ENCODE assay signal across 8 cellular contexts in the genomic region with DNA sequence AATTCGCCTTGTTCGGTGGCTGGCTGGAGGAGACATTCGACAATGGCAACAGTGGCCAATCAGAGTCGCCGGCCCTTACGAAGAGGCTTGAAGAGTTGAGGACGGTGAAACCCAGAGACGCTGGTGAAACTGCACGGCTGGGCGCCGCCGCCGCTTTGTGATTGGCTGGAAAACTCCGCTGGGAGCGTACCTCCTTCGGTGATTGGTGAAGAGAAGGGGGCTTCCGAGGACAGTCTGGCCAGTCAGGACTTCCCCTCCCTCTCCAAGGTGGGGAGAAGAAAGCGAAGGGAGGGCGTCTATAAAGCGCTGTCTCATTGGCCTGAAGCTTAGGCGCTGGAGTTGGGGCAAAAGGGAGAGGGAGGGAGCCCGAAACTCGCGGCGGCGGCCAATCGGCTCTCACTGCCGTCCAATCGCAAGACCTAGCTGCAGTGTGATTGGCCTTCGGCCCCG. TPM values are rescaled to one million over a fixed set of nuclear protein-coding genes. Genes with fewer than 3 reads are reported as not detected.
DNase-seq lines count a peak whose midpoint lies in the region; ATAC-seq and TF ChIP-seq lines count a peak whose summit lies in the region.

No MANE protein-coding gene starts in this region.

- TF ChIP-seq CTCF in HL-60 (IDR thresholded peaks at IDR 0.05; ENCODE audit: insufficient read depth, low read length) (no peak), fibroblast of villous mesenchyme (IDR thresholded peaks at IDR 0.05; ENCODE audit: insufficient read depth, low read depth, low read length) (no peak), tibial nerve (IDR thresholded peaks at IDR 0.05) (peak in 2 of 5 experiments; percentile 47 to 50)

- H3K27ac Mint-ChIP-seq in activated T-helper 2 cell treated with anti-CD3 and anti-CD28 coated beads, Interferon-gamma antibody, Interleukin-2, Interleukin-4, amounts not matched to agents 10 μg/mL and 5 μg/mL and 100 μg/mL, durations not matched to agents 14 hours and 24 hours and 36 hours, result no peak overlapping the region
- H3K27ac Mint-ChIP-seq in natural killer cell treated with Interleukin-12 subunit alpha and Interleukin-12 subunit beta and Interleukin-15 and Interleukin-18, amount 100 ng/mL, for 72 hours, result no peak overlapping the region

- intact Hi-C loops in activated T-helper 2 cell treated with anti-CD3 and anti-CD28 coated beads, Interferon-gamma antibody, Interleukin-2, Interleukin-4, amounts not matched to agents 10 μg/mL and 5 μg/mL and 100 μg/mL, durations not matched to agents 14 hours and 24 hours and 36 hours (cut with micrococcal nuclease), result loop anchor here (1.0 to 10.0 kb wide), 12 partner anchors 52 to 800 kb away; partner anchors contain the start of genes ARHGAP31, CFAP91, COX17 and GTF2E1

- TF ChIP-seq POLR2A in tibial nerve (IDR thresholded peaks at IDR 0.05), result no peak

- H3K4me3 ChIP-seq in HL-60 (replicated peaks; ENCODE audit: insufficient read depth, low read length) (peak overlapping the region; percentile 53), fibroblast of villous mesenchyme (ENCODE audit: low read depth, low read length) (peak overlapping the region; percentile 90), tibial nerve (peak overlapping the region; percentile 77 to 99 (median 96))

- 1% methylated on average over 26 to 29 of the region's 31 CpGs for WGBS in tibial nerve, 2 donors

- H3K9me3 Mint-ChIP-seq in activated T-helper 2 cell treated with anti-CD3 and anti-CD28 coated beads, Interferon-gamma antibody, Interleukin-2, Interleukin-4, amounts not matched to agents 10 μg/mL and 5 μg/mL and 100 μg/mL, durations not matched to agents 14 hours and 24 hours and 36 hours, result no peaks in the 10 kb centered on the region
- no peaks in the 10 kb centered on the region for H3K9me3 Mint-ChIP-seq in natural killer cell treated with Interleukin-12 subunit alpha and Interleukin-12 subunit beta and Interleukin-15 and Interleukin-18, amount 100 ng/mL, for 72 hours

- no peak overlapping the region for H3K4me3 Mint-ChIP-seq in activated T-helper 2 cell treated with anti-CD3 and anti-CD28 coated beads, Interferon-gamma antibody, Interleukin-2, Interleukin-4, amounts not matched to agents 10 μg/mL and 5 μg/mL and 100 μg/mL, durations not matched to agents 14 hours and 24 hours and 36 hours (ENCODE audit: low read depth)
- no peak overlapping the region for H3K4me3 Mint-ChIP-seq in natural killer cell treated with Interleukin-12 subunit alpha and Interleukin-12 subunit beta and Interleukin-15 and Interleukin-18, amount 100 ng/mL, for 72 hours

- peaks cover 19% of the 10 kb centered on the region for H3K36me3 Mint-ChIP-seq in activated T-helper 2 cell treated with anti-CD3 and anti-CD28 coated beads, Interferon-gamma antibody, Interleukin-2, Interleukin-4, amounts not matched to agents 10 μg/mL and 5 μg/mL and 100 μg/mL, durations not matched to agents 14 hours and 24 hours and 36 hours (ENCODE audit: low read depth)
- peaks cover 11% of the 10 kb centered on the region for H3K36me3 Mint-ChIP-seq in natural killer cell treated with Interleukin-12 subunit alpha and Interleukin-12 subunit beta and Interleukin-15 and Interleukin-18, amount 100 ng/mL, for 72 hours

- DNase-seq in DMS153 treated with DMSO at 0.1 percent for 48 hours (lab: John Stamatoyannopoulos, UW; ENCODE audit: unreplicated experiment), result peak; percentile 99
- peak; percentile 99 for DNase-seq in HL-60 (ENCODE audit: low read depth in 1 of 2, low spot score in 1 of 2)
- peak; percentile 95 for DNase-seq in NCI-H748 treated with DMSO at 0.1 percent for 48 hours (lab: John Stamatoyannopoulos, UW)
- peak; percentile 99 for DNase-seq in activated T-helper 2 cell treated with anti-CD3 and anti-CD28 coated beads, Interferon-gamma antibody, Interleukin-2, Interleukin-4, amounts not matched to agents 10 μg/mL and 5 μg/mL and 100 μg/mL, durations not matched to agents 14 hours and 24 hours and 36 hours (ENCODE audit: low spot score)
- peak; percentile 100 for DNase-seq in fibroblast of villous mesenchyme (ENCODE audit: low read depth)
- peak; percentile 99 for DNase-seq in natural killer cell treated with Interleukin-12 subunit alpha and Interleukin-12 subunit beta and Interleukin-15 and Interleukin-18, amount 100 ng/mL, for 72 hours (ENCODE audit: low spot score)
- peak; percentile 100 for DNase-seq in tibial nerve (ENCODE audit: low spot score in 2 of 2)

- peak overlapping the region; percentile 99 for H3K27ac ChIP-seq in HL-60 (replicated peaks)
- peak overlapping the region; percentile 99 to 100 (median 100) for H3K27ac ChIP-seq in tibial nerve

- H3K27me3 ChIP-seq in HL-60 (ENCODE audit: insufficient read depth, poor library complexity, severe bottlenecking) (no peaks in the 10 kb centered on the region), tibial nerve (no peaks in the 10 kb centered on the region)

- TF ChIP-seq EP300 in tibial nerve (IDR thresholded peaks at IDR 0.05), result peak in 1 of 2 donors; percentile 69

- no peaks in the 10 kb centered on the region for H3K9me3 ChIP-seq in tibial nerve

- peak; percentile 63 for ATAC-seq in GM21360 (IDR thresholded peaks at IDR 0.05; ENCODE audit: unreplicated experiment)
- peak; percentile 86 to 87 for ATAC-seq in natural killer cell treated with Interleukin-12 subunit alpha and Interleukin-12 subunit beta and Interleukin-15 and Interleukin-18, amount 100 ng/mL, for 72 hours

- peaks cover 17% of the 10 kb centered on the region for H3K4me1 Mint-ChIP-seq in activated T-helper 2 cell treated with anti-CD3 and anti-CD28 coated beads, Interferon-gamma antibody, Interleukin-2, Interleukin-4, amounts not matched to agents 10 μg/mL and 5 μg/mL and 100 μg/mL, durations not matched to agents 14 hours and 24 hours and 36 hours (ENCODE audit: low read depth)
- peaks cover 9 to 15% of the 10 kb centered on the region in 2 donors for H3K4me1 Mint-ChIP-seq in natural killer cell treated with Interleukin-12 subunit alpha and Interleukin-12 subunit beta and Interleukin-15 and Interleukin-18, amount 100 ng/mL, for 72 hours (ENCODE audit: low read depth in 2 of 2)

- H3K4me1 ChIP-seq in tibial nerve, result peaks cover 0 to 39% (median 30%) of the 10 kb centered on the region in 4 donors

- peaks cover 0 to 5% (median 5%) of the 10 kb centered on the region in 3 donors for H3K36me3 ChIP-seq in tibial nerve

- no peaks in the 10 kb centered on the region for H3K27me3 Mint-ChIP-seq in activated T-helper 2 cell treated with anti-CD3 and anti-CD28 coated beads, Interferon-gamma antibody, Interleukin-2, Interleukin-4, amounts not matched to agents 10 μg/mL and 5 μg/mL and 100 μg/mL, durations not matched to agents 14 hours and 24 hours and 36 hours (ENCODE audit: low read depth)
- H3K27me3 Mint-ChIP-seq in natural killer cell treated with Interleukin-12 subunit alpha and Interleukin-12 subunit beta and Interleukin-15 and Interleukin-18, amount 100 ng/mL, for 72 hours, result no peaks in the 10 kb centered on the region

RNA-seq across cellular contexts. Expression of gene GSK3B, which starts 0.6 kb away (rescaled TPM):
- 34.4 and 35.7 TPM in 2 replicates for total RNA-seq in activated T-helper 2 cell treated with anti-CD3 and anti-CD28 coated beads, Interferon-gamma antibody, Interleukin-2, Interleukin-4, amounts not matched to agents 10 μg/mL and 5 μg/mL and 100 μg/mL, durations not matched to agents 14 hours and 24 hours and 36 hours
- total RNA-seq in fibroblast of villous mesenchyme (83.8 and 94.1 TPM in 2 replicates), tibial nerve (10 to 100 TPM; 22.6 to 39.3 (median 28.5) TPM)
- total RNA-seq in natural killer cell treated with Interleukin-12 subunit alpha and Interleukin-12 subunit beta and Interleukin-15 and Interleukin-18, amount 100 ng/mL, for 72 hours, result 10 to 100 TPM; 43.9 to 44.3 TPM

Comparison
In these comparisons a context has a peak if more than half of its experiments do, and no peak if none do; other contexts are left out.
1. Peak in every context shown above with its lines: DNase-seq, ATAC-seq, H3K4me3 ChIP-seq and H3K27ac ChIP-seq.